32 cellular contexts compared by ENCODE assay signal in the genomic region with DNA sequence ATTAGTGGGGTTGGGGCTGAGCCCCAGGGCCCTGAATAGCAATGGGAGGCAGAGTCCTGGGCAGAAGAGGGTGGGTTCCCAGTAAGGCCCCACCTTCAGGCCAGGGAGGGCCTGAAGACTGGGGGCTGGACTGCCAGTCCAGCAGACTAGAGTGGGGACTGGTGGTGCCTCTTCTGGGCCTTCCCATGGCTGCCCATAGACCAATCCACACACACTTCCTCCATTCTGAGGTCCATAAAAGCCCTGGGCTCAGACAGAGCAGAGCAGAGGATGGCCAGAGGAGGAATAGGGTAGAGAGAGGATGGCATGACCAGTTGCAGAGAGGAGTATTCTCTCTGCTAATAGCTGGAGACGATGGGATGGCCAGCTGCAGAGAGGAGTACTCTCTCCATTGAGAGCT.
"Had no signal": no experiment of that assay in that cellular context is flagged by ENCODE, and none has a peak within 500 bp of the region (broad histone marks: within the 10 kb centered on the region; RNA-seq: fewer than 3 reads in every experiment).

No MANE protein-coding gene starts in this region.

- H3K4me3 ChIP-seq: adrenal gland, ascending aorta, gastroesophageal sphincter, heart left ventricle, lower lobe of right lung, pancreas, prostate gland, smooth muscle cell, thoracic aorta had no signal

- H3K36me3 ChIP-seq: adrenal gland, ascending aorta, pancreas, prostate gland had no signal

- H3K9me3 ChIP-seq: adrenal gland, ascending aorta, gastroesophageal sphincter, heart left ventricle, lower lobe of right lung, pancreas, prostate gland, thoracic aorta had no signal

- ATAC-seq: effector memory CD8-positive, alpha-beta T cell; gastroesophageal sphincter; left lobe of liver; pancreas had no signal

- H3K9me3 Mint-ChIP-seq: activated naive CD4-positive, alpha-beta T cell treated with anti-CD3 and anti-CD28 coated beads for 36 hours; activated naive CD8-positive, alpha-beta T cell treated with anti-CD3 and anti-CD28 coated beads for 36 hours; brain; effector memory CD8-positive, alpha-beta T cell; immature natural killer cell; nephron progenitor cell; T-helper 2 cell treated with Interferon-gamma antibody and Interleukin-4, amounts not matched to agents 5 μg/mL and 100 μg/mL, for 36 hours had no signal

- H3K27me3 Mint-ChIP-seq: activated naive CD8-positive, alpha-beta T cell treated with anti-CD3 and anti-CD28 coated beads for 36 hours; brain; effector memory CD8-positive, alpha-beta T cell had no signal

- H3K4me1 ChIP-seq: prostate gland had no signal

- H3K27ac ChIP-seq: adrenal gland, ascending aorta, gastroesophageal sphincter, lower lobe of right lung, pancreas, prostate gland, thoracic aorta had no signal

- H3K27me3 ChIP-seq: adrenal gland, ascending aorta, gastroesophageal sphincter, heart left ventricle, pancreas had no signal

- H3K4me3 Mint-ChIP-seq: activated naive CD4-positive, alpha-beta T cell treated with anti-CD3 and anti-CD28 coated beads for 36 hours; activated naive CD8-positive, alpha-beta T cell treated with anti-CD3 and anti-CD28 coated beads for 36 hours; brain; effector memory CD8-positive, alpha-beta T cell; immature natural killer cell; nephron progenitor cell; T-helper 2 cell treated with Interferon-gamma antibody and Interleukin-4, amounts not matched to agents 5 μg/mL and 100 μg/mL, for 36 hours had no signal

- H3K27ac Mint-ChIP-seq: activated naive CD4-positive, alpha-beta T cell treated with anti-CD3 and anti-CD28 coated beads for 36 hours; activated naive CD8-positive, alpha-beta T cell treated with anti-CD3 and anti-CD28 coated beads for 36 hours; brain; immature natural killer cell; nephron progenitor cell; T-helper 2 cell treated with Interferon-gamma antibody and Interleukin-4, amounts not matched to agents 5 μg/mL and 100 μg/mL, for 36 hours had no signal

- H3K4me2 ChIP-seq: smooth muscle cell had no signal

- DNase-seq: activated CD4-positive, alpha-beta T cell treated with anti-CD3 and anti-CD28 coated beads for 48 hours; activated CD4-positive, alpha-beta T cell treated with anti-CD3 and anti-CD28 coated beads, Interleukin-2, amount 50 U/mL, for 48 hours; activated CD4-positive, CD25-positive, alpha-beta regulatory T cell; activated CD8-positive, alpha-beta memory T cell treated with anti-CD3 and anti-CD28 coated beads for 24 hours; activated effector memory CD4-positive, alpha-beta T cell treated with Interleukin-2 at 50 U/mL for 16 hours; activated naive CD4-positive, alpha-beta T cell treated with anti-CD3 and anti-CD28 coated beads for 36 hours; activated naive CD8-positive, alpha-beta T cell treated with anti-CD3 and anti-CD28 coated beads for 36 hours; adrenal gland; caudate nucleus; cortex of kidney; effector memory CD8-positive, alpha-beta T cell; heart left ventricle; hypothalamus; immature natural killer cell; lower lobe of right lung; mesendoderm; nephron progenitor cell; nucleus accumbens; stimulated activated CD4-positive, alpha-beta T cell treated with anti-CD3 and anti-CD28 coated beads, Interleukin-15, amount 100 ng/mL, for 24 hours; stimulated activated CD4-positive, alpha-beta T cell treated with anti-CD3 and anti-CD28 coated beads, Interleukin-2, amount 100 ng/mL, for 24 hours; stimulated activated naive CD4-positive, alpha-beta T cell treated with Interleukin-2 at 50 U/mL for 16 hours; T-helper 1 cell; trophoblast cell had no signal
